In genomic region chr14:72607386-72608125, GRCh38 we compare ENCODE assay signal across 12 cellular contexts.
A peak's percentile ranks its signal among the peaks of the same experiment; 100 is the strongest.
DNase-seq lines count a peak whose midpoint lies in the region; ATAC-seq and TF ChIP-seq lines count a peak whose summit lies in the region.
"Had no signal": no experiment of that assay in that cellular context is flagged by ENCODE, and none has a peak within 500 bp of the region (broad histone marks: within the 10 kb centered on the region; RNA-seq: fewer than 3 reads in every experiment).

No MANE protein-coding gene starts in this region.

- peak overlapping the region; percentile 95 for H3K18ac ChIP-seq in IMR-90 (ENCODE audit: low read depth, low read length)

- H2AFZ ChIP-seq in IMR-90 (replicated peaks; ENCODE audit: low read length, poor library complexity) = peak overlapping the region; percentile 54

- peak overlapping the region; percentile 98 for H3K14ac ChIP-seq in IMR-90 (replicated peaks; ENCODE audit: low read depth, low read length)

- H3K9me3 ChIP-seq in BLaER1 treated with 17β-estradiol and CSF1 and Interleukin-3, amounts not matched to agents 10 nM and 100 nM (replicated peaks in 1 of 11) = no peaks in the 10 kb centered on the region
- H3K9me3 ChIP-seq in IMR-90 (ENCODE audit: control insufficient read depth, insufficient read depth, low read length) = no peaks in the 10 kb centered on the region
- no peaks in the 10 kb centered on the region for H3K9me3 ChIP-seq in effector memory CD4-positive, alpha-beta T cell (ENCODE audit: control insufficient read depth, low read length)

- peak overlapping the region; percentile 100 for H2BK120ac ChIP-seq in IMR-90 (ENCODE audit: low read depth, low read length)

- no peaks in the 10 kb centered on the region for H3K36me3 ChIP-seq in BLaER1 treated with 17β-estradiol and CSF1 and Interleukin-3, amounts not matched to agents 10 nM and 100 nM
- no peaks in the 10 kb centered on the region for H3K36me3 ChIP-seq in IMR-90 (ENCODE audit: control insufficient read depth, insufficient read depth, low read length)
- H3K36me3 ChIP-seq in effector memory CD4-positive, alpha-beta T cell (ENCODE audit: control insufficient read depth, insufficient read depth, low read length) = no peaks in the 10 kb centered on the region
- H3K36me3 ChIP-seq: cardiac muscle cell had no signal

- no peak overlapping the region for H3K4me3 ChIP-seq in BLaER1 treated with 17β-estradiol and CSF1 and Interleukin-3, amounts not matched to agents 10 nM and 100 nM
- H3K4me3 ChIP-seq in IMR-90 (ENCODE audit: insufficient read depth, low read depth, low read length) (no peak overlapping the region), choroid plexus epithelial cell (ENCODE audit: low read depth, low read length) (no peak overlapping the region)
- H3K4me3 ChIP-seq in effector memory CD4-positive, alpha-beta T cell (ENCODE audit: insufficient read depth, low read depth, low read length, poor library complexity, severe bottlenecking) = no peak overlapping the region
- H3K4me3 ChIP-seq: cardiac muscle cell had no signal

- peak overlapping the region; percentile 99 for H2BK15ac ChIP-seq in IMR-90 (ENCODE audit: low read depth, low read length)

- H2AK9ac ChIP-seq in IMR-90 (replicated peaks; ENCODE audit: low read depth, low read length, poor library complexity) = peak overlapping the region; percentile 89

- peaks cover 0 to 30% of the 10 kb centered on the region in 2 experiments; a peak in 2 of 4 replicates for H3K79me1 ChIP-seq in IMR-90 (ENCODE audit: low read depth in 1 of 2, low read length in 2 of 2)

- no peaks in the 10 kb centered on the region; a peak in 1 of 22 replicates for H4K20me1 ChIP-seq in BLaER1 treated with 17β-estradiol and CSF1 and Interleukin-3, amounts not matched to agents 10 nM and 100 nM
- H4K20me1 ChIP-seq in IMR-90 (ENCODE audit: insufficient read depth, low read length) = no peaks in the 10 kb centered on the region

- peak overlapping the region; percentile 99 for H2AK5ac ChIP-seq in IMR-90 (ENCODE audit: low read depth, low read length)

- POLR2A ChIA-PET in IMR-90 (lab: Charles Lee; ENCODE audit: unreplicated experiment) = interaction anchor here (0.6 to 1.2 kb wide), 3 partner anchors 10 to 205 kb away, joined by 4 to 7 read pairs (median 4); no protein-coding TSS in a partner anchor

- peak overlapping the region; percentile 99 for H2BK5ac ChIP-seq in IMR-90 (ENCODE audit: low read depth, low read length, poor library complexity, severe bottlenecking)

- no peaks in the 10 kb centered on the region for H3K27me3 ChIP-seq in BLaER1 treated with 17β-estradiol and CSF1 and Interleukin-3, amounts not matched to agents 10 nM and 100 nM
- H3K27me3 ChIP-seq in IMR-90 (ENCODE audit: control insufficient read depth, insufficient read depth, low read length) = no peaks in the 10 kb centered on the region
- H3K27me3 ChIP-seq in effector memory CD4-positive, alpha-beta T cell (replicated peaks; ENCODE audit: control insufficient read depth, insufficient read depth, low read length, poor library complexity, severe bottlenecking) = no peaks in the 10 kb centered on the region
- H3K27me3 ChIP-seq: cardiac muscle cell had no signal

- peak overlapping the region; percentile 99 for H4K91ac ChIP-seq in IMR-90 (ENCODE audit: insufficient read depth, low read depth, low read length)

- ATAC-seq in IMR-90 (ENCODE audit: low read depth) (no peak), HG02885 (IDR thresholded peaks at IDR 0.05; ENCODE audit: poor library complexity, unreplicated experiment) (no peak)
- ATAC-seq: activated CD4-positive, alpha-beta T cell treated with anti-CD3 and anti-CD28 coated beads for 36 hours had no signal

- intact Hi-C loops in IMR-90 (cut with micrococcal nuclease) = loop anchor here (1.0 to 5.0 kb wide), 3 partner anchors 58 to 285 kb away; partner anchors contain the start of gene DPF3

- peak overlapping the region in 1 of 11 experiments; percentile 28; a peak in 1 of 22 replicates for H3K27ac ChIP-seq in BLaER1 treated with 17β-estradiol and CSF1 and Interleukin-3, amounts not matched to agents 10 nM and 100 nM
- H3K27ac ChIP-seq in IMR-90 (ENCODE audit: insufficient read depth, low read length) = peak overlapping the region; percentile 95
- no peak overlapping the region for H3K27ac ChIP-seq in effector memory CD4-positive, alpha-beta T cell (ENCODE audit: insufficient read depth, low read length, poor library complexity, severe bottlenecking)
- H3K27ac ChIP-seq: cardiac muscle cell had no signal

- peak; percentile 45 for DNase-seq in IMR-90
- DNase-seq in choroid plexus epithelial cell (ENCODE audit: low read depth) = peak; percentile 35
- DNase-seq in mucosa of gallbladder (ENCODE audit: low spot score) = peak; percentile 5
- DNase-seq in effector memory CD4-positive, alpha-beta T cell = no peak
- DNase-seq in NCI-H2029 treated with DMSO at 0.1 percent for 48 hours (lab: John Stamatoyannopoulos, UW) = no peak
- no peak for DNase-seq in stimulated activated naive CD4-positive, alpha-beta T cell (lab: John Stamatoyannopoulos, UW)
- DNase-seq: activated CD4-positive, alpha-beta T cell treated with anti-CD3 and anti-CD28 coated beads for 36 hours; NCI-H2081; retina had no signal

- peak overlapping the region; percentile 82 for H3K23ac ChIP-seq in IMR-90 (ENCODE audit: low read depth, low read length)

- 100% methylated on average over 1 of the region's 12 CpGs; no CpG with 5 or more reads in 1 of the 2 experiments for WGBS in IMR-90 (ENCODE audit: extremely low coverage in 2 of 2, insufficient read length in 1 of 2), 2 experiments

- no peak overlapping the region for H3K9ac ChIP-seq in BLaER1 treated with 17β-estradiol and CSF1 and Interleukin-3, amounts not matched to agents 10 nM and 100 nM
- peak overlapping the region; percentile 61 for H3K9ac ChIP-seq in IMR-90 (ENCODE audit: low read depth, low read length)

- TF ChIP-seq RAD21 in IMR-90 (IDR thresholded peaks at IDR 0.05; ENCODE audit: low read length) = no peak

- no peak for TF ChIP-seq CTCF in IMR-90 (conservative IDR thresholded peaks at IDR 0.05; ENCODE audit: low read depth, low read length)
- no peak for TF ChIP-seq CTCF in choroid plexus epithelial cell (conservative IDR thresholded peaks at IDR 0.05; ENCODE audit: low read depth, low read length)

- H3K56ac ChIP-seq in IMR-90 (ENCODE audit: extremely low read depth, insufficient read depth, low read length) = peak overlapping the region; percentile 98

- peak overlapping the region; percentile 46 to 72 (median 62) for H3K4me2 ChIP-seq in BLaER1 treated with 17β-estradiol and CSF1 and Interleukin-3, amounts not matched to agents 10 nM and 100 nM
- no peak overlapping the region for H3K4me2 ChIP-seq in IMR-90 (ENCODE audit: low read depth, low read length)

- peak overlapping the region; percentile 100 for H2BK20ac ChIP-seq in IMR-90 (ENCODE audit: low read depth, low read length)

- peak overlapping the region; percentile 91 for H4K5ac ChIP-seq in IMR-90 (ENCODE audit: low read depth, low read length)

- in situ Hi-C loops in IMR-90 (cut with MboI; ENCODE audit: low sequenced_read_pairs) = loop anchor here (10.0 kb wide), 1 partner anchor 83 kb away; no protein-coding TSS in a partner anchor

- peak overlapping the region; percentile 93 to 100 for H4K8ac ChIP-seq in IMR-90 (ENCODE audit: low read depth in 2 of 2, low read length in 2 of 2)

- H3K9me1 ChIP-seq in IMR-90 (ENCODE audit: insufficient read depth, low read length) = peaks cover 29% of the 10 kb centered on the region

- dilution Hi-C loops in IMR-90 (cut with HindIII; ENCODE audit: low sequenced_read_pairs, unreplicated experiment) = no loop called here

- no peak for TF ChIP-seq POLR2A in IMR-90 (IDR thresholded peaks at IDR 0.05; ENCODE audit: low read depth, low read length)

- H3K4me1 ChIP-seq in BLaER1 treated with 17β-estradiol and CSF1 and Interleukin-3, amounts not matched to agents 10 nM and 100 nM = peaks cover 15 to 58% (median 47%) of the 10 kb centered on the region in 10 experiments
- peaks cover 24% of the 10 kb centered on the region for H3K4me1 ChIP-seq in IMR-90 (ENCODE audit: control insufficient read depth, insufficient read depth, low read length)
- H3K4me1 ChIP-seq in effector memory CD4-positive, alpha-beta T cell (ENCODE audit: control insufficient read depth, insufficient read depth, low read length, poor library complexity, severe bottlenecking) = no peaks in the 10 kb centered on the region

- CTCF ChIA-PET in IMR-90 (lab: Yijun Ruan, JAX) = interaction anchor here (0.9 to 1.0 kb wide), 2 partner anchors 36 to 130 kb away, joined by 4 to 5 read pairs; no protein-coding TSS in a partner anchor

- peak overlapping the region; percentile 100 for H3K4ac ChIP-seq in IMR-90 (ENCODE audit: low read depth, low read length)

- BruUV-seq in IMR-90 (replicated peaks; lab: Mats Ljungman, UMichigan) = no TSS peak

TF ChIP-seq in IMR-90, 13 proteins besides CTCF, POLR2A, EP300 and RAD21:
- TF ChIP-seq MXI1 (IDR thresholded peaks at IDR 0.05; ENCODE audit: borderline replicate concordance, low read depth, low read length) = no peak
- no peak for TF ChIP-seq SMC3 (IDR thresholded peaks at IDR 0.05; ENCODE audit: low read depth, low read length)
- TF ChIP-seq BHLHE40 (IDR thresholded peaks at IDR 0.05; ENCODE audit: low read depth, low read length) = no peak
- TF ChIP-seq ELK1 (IDR thresholded peaks at IDR 0.05; ENCODE audit: borderline replicate concordance, low read depth, low read length) = no peak
- 0 out of 2 replicates have a peak, but pooled peaks have one; percentile 43 for TF ChIP-seq FOS (IDR thresholded peaks at IDR 0.05; ENCODE audit: low read depth, low read length)
- TF ChIP-seq CHD1 (IDR thresholded peaks at IDR 0.05; ENCODE audit: low read depth, low read length) = no peak
TF ChIP-seq in IMR-90: peak in this region for 1.

Comparison
In these comparisons a context has a peak if more than half of its experiments do, and no peak if none do; other contexts are left out.
1. DNase-seq: peak in IMR-90 (single experiment), choroid plexus epithelial cell (single experiment) and mucosa of gallbladder (single experiment); none in effector memory CD4-positive, alpha-beta T cell (0 of 3), NCI-H2029 treated with DMSO at 0.1 percent for 48 hours (single experiment) and stimulated activated naive CD4-positive, alpha-beta T cell (0 of 6).